Comparison of ENCODE assay signal across 17 cellular contexts in genomic region chr3:158763421-158763820, GRCh38. TPM values are rescaled to one million over a fixed set of nuclear protein-coding genes. Genes with fewer than 3 reads are reported as not detected.
A peak's percentile ranks its signal among the peaks of the same experiment; 100 is the strongest.
DNase-seq lines count a peak whose midpoint lies in the region; ATAC-seq and TF ChIP-seq lines count a peak whose summit lies in the region.
"Had no signal": no experiment of that assay in that cellular context is flagged by ENCODE, and none has a peak within 500 bp of the region (broad histone marks: within the 10 kb centered on the region; RNA-seq: fewer than 3 reads in every experiment).

No MANE protein-coding gene starts in this region.

- intact Hi-C loops in thyroid gland (cut with DNase I) = no loop called here

- H3K27ac Mint-ChIP-seq in mesothelial cell of epicardium = peak overlapping the region; percentile 89
- H3K27ac Mint-ChIP-seq in stimulated activated effector memory CD8-positive, alpha-beta T cell treated with anti-CD3 and anti-CD28 coated beads, Interleukin-12 subunit alpha, Interleukin-12 subunit beta, amount 100 ng/mL, for 72 hours = no peak overlapping the region
- H3K27ac Mint-ChIP-seq: CD4-positive, CD25-positive, alpha-beta regulatory T cell had no signal

- DNase-seq in DMS79 treated with DMSO at 0.1 percent for 48 hours (lab: John Stamatoyannopoulos, UW) = peak; percentile 22
- DNase-seq in DMS79 (lab: John Stamatoyannopoulos, UW) = no peak
- DNase-seq in LNCaP clone FGC (ENCODE audit: low read depth) = peak; percentile 72
- DNase-seq in mesothelial cell of epicardium (ENCODE audit: low spot score in 2 of 2, unreplicated experiment in 2 of 2) = no peak
- peak; percentile 60 to 77 for DNase-seq in thyroid gland
- DNase-seq in stimulated activated effector memory CD8-positive, alpha-beta T cell treated with anti-CD3 and anti-CD28 coated beads, Interleukin-12 subunit alpha, Interleukin-12 subunit beta, amount 100 ng/mL, for 72 hours (ENCODE audit: low spot score in 2 of 2) = no peak
- no peak for DNase-seq in HAP-1 (ENCODE audit: low spot score in 2 of 2)
- DNase-seq: AML-193; CD4-positive, CD25-positive, alpha-beta regulatory T cell; DMS53; IMR-90; KBM-7 had no signal

- no peak for ATAC-seq in stimulated activated effector memory CD8-positive, alpha-beta T cell treated with anti-CD3 and anti-CD28 coated beads, Interleukin-12 subunit alpha, Interleukin-12 subunit beta, amount 100 ng/mL, for 72 hours
- no peak for ATAC-seq in GM19023 (IDR thresholded peaks at IDR 0.05; ENCODE audit: unreplicated experiment)
- ATAC-seq: HCT116 had no signal

- peaks cover 8% of the 10 kb centered on the region for H3K9me3 Mint-ChIP-seq in mesothelial cell of epicardium
- H3K9me3 Mint-ChIP-seq in stimulated activated effector memory CD8-positive, alpha-beta T cell treated with anti-CD3 and anti-CD28 coated beads, Interleukin-12 subunit alpha, Interleukin-12 subunit beta, amount 100 ng/mL, for 72 hours = no peaks in the 10 kb centered on the region
- H3K9me3 Mint-ChIP-seq: CD4-positive, CD25-positive, alpha-beta regulatory T cell had no signal

- H3K27me3 Mint-ChIP-seq in mesothelial cell of epicardium (ENCODE audit: low read depth) = no peaks in the 10 kb centered on the region

- no peaks in the 10 kb centered on the region for H3K9me3 ChIP-seq in thyroid gland
- no peaks in the 10 kb centered on the region for H3K9me3 ChIP-seq in HAP-1
- H3K9me3 ChIP-seq: BLaER1 had no signal

- TF ChIP-seq CTCF in LNCaP clone FGC (IDR thresholded peaks at IDR 0.05; ENCODE audit: control insufficient read depth, extremely low read depth, insufficient read depth) (no peak), mesothelial cell of epicardium (IDR thresholded peaks at IDR 0.05; ENCODE audit: unreplicated experiment) (no peak), thyroid gland (IDR thresholded peaks at IDR 0.05) (no peak)

- H3K4me1 Mint-ChIP-seq in mesothelial cell of epicardium = peaks cover 65% of the 10 kb centered on the region
- no peaks in the 10 kb centered on the region for H3K4me1 Mint-ChIP-seq in stimulated activated effector memory CD8-positive, alpha-beta T cell treated with anti-CD3 and anti-CD28 coated beads, Interleukin-12 subunit alpha, Interleukin-12 subunit beta, amount 100 ng/mL, for 72 hours
- H3K4me1 Mint-ChIP-seq: CD4-positive, CD25-positive, alpha-beta regulatory T cell had no signal

- H3K36me3 Mint-ChIP-seq in mesothelial cell of epicardium = peaks cover 28% of the 10 kb centered on the region
- no peaks in the 10 kb centered on the region for H3K36me3 Mint-ChIP-seq in stimulated activated effector memory CD8-positive, alpha-beta T cell treated with anti-CD3 and anti-CD28 coated beads, Interleukin-12 subunit alpha, Interleukin-12 subunit beta, amount 100 ng/mL, for 72 hours

- H3K36me3 ChIP-seq in thyroid gland (no peaks in the 10 kb centered on the region), HAP-1 (replicated peaks) (no peaks in the 10 kb centered on the region)
- H3K36me3 ChIP-seq: BLaER1 had no signal

- 22 to 44% methylated on average over 2 of the region's 2 CpGs for WGBS in thyroid gland, 2 donors

- H3K4me3 ChIP-seq in LNCaP clone FGC (ENCODE audit: low read depth, low read length) = no peak overlapping the region
- no peak overlapping the region for H3K4me3 ChIP-seq in thyroid gland (replicated peaks in 1 of 3)
- H3K4me3 ChIP-seq in HAP-1 = no peak overlapping the region
- H3K4me3 ChIP-seq: BLaER1 had no signal

- H3K4me3 Mint-ChIP-seq in mesothelial cell of epicardium = no peak overlapping the region
- H3K4me3 Mint-ChIP-seq in stimulated activated effector memory CD8-positive, alpha-beta T cell treated with anti-CD3 and anti-CD28 coated beads, Interleukin-12 subunit alpha, Interleukin-12 subunit beta, amount 100 ng/mL, for 72 hours = no peak overlapping the region
- H3K4me3 Mint-ChIP-seq: CD4-positive, CD25-positive, alpha-beta regulatory T cell had no signal

- in situ Hi-C loops in HAP-1 (cut with MboI; ENCODE audit: low sequenced_read_pairs) = no loop called here

- peak overlapping the region; percentile 14 to 45 (median 35) for H3K27ac ChIP-seq in thyroid gland
- H3K27ac ChIP-seq: 22Rv1, BLaER1 had no signal

- H3K4me1 ChIP-seq in thyroid gland = peaks cover 11 to 32% of the 10 kb centered on the region in 2 donors
- H3K4me1 ChIP-seq in HAP-1 = no peaks in the 10 kb centered on the region
- H3K4me1 ChIP-seq: BLaER1 had no signal

- no peak for TF ChIP-seq POLR2A in thyroid gland (IDR thresholded peaks at IDR 0.05)

- H3K27me3 ChIP-seq in thyroid gland (no peaks in the 10 kb centered on the region), HAP-1 (ENCODE audit: low read depth) (no peaks in the 10 kb centered on the region)
- H3K27me3 ChIP-seq: BLaER1 had no signal

RNA-seq across cellular contexts. Expression of gene RARRES1, which starts 31.2 kb away (rescaled TPM):
- total RNA-seq in mesothelial cell of epicardium (48.9 to 53.0 TPM (median 51.9 TPM) in 3 replicates), thyroid gland (100 to 1,000 TPM in 1 of 4 donors, 10 to 100 TPM in 1, 1 to 10 TPM in 2; 4.8 to 394 (median 21.4) TPM)
- total RNA-seq: A673; CD4-positive, CD25-positive, alpha-beta regulatory T cell had no signal

RNA-seq across cellular contexts. Expression of gene MFSD1, which starts 38.4 kb away (rescaled TPM):
- 30.9 to 32.2 TPM (median 31.5 TPM) in 3 replicates for total RNA-seq in mesothelial cell of epicardium
- 100 to 1,000 TPM in 2 of 4 donors, 10 to 100 TPM in 2; 86.6 to 136 (median 96.2) TPM for total RNA-seq in thyroid gland

Comparison
In these comparisons a context has a peak if more than half of its experiments do, and no peak if none do; other contexts are left out.
1. DNase-seq: peak in DMS79 treated with DMSO at 0.1 percent for 48 hours (single experiment), LNCaP clone FGC (single experiment) and thyroid gland (2 of 2); none in DMS79 (single experiment), mesothelial cell of epicardium (0 of 2), stimulated activated effector memory CD8-positive, alpha-beta T cell treated with anti-CD3 and anti-CD28 coated beads, Interleukin-12 subunit alpha, Interleukin-12 subunit beta, amount 100 ng/mL, for 72 hours (0 of 2) and HAP-1 (0 of 2).